ENCODE assay signal across 1 cellular context in the genomic region with DNA sequence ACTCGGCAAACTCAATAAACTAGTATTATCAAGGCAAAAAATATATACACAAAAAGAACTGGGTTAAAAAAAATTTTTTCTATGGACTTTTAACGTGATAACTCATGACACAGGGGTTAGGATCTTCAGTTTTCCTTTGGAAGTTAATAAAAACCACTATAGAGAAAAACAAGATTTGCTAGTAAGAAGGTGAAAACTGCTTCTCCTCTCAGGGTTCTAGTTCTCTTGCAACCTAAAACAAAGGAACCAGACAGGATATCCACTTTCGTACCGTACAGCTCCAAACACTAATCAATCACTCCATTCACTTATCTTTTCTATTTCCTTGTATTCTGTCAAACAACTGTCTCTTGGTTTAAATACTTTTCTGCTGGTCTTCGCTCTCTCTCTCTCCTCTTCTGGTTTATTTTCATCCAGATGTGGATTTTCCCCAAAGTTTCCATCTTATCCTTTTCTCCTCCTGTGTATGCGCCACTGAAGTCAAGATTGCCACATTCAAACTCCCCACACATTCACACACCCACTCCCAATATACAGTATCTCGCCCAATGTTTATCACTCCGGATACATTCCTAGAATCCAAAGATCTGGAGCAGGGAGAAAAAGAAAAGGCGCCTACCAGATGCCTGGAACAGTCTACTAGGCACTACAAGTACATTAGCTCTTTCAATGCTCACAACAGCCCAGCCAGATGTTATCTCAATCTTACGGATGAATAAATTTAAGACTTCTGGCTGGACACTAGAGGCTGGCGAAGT.
TF ChIP-seq lines count a peak whose summit lies in the region.

No MANE protein-coding gene starts in this region.

TF ChIP-seq in IMR-90, 13 proteins besides CTCF, POLR2A, EP300 and RAD21 (continued from another document):
- TF ChIP-seq, protein P1, sequence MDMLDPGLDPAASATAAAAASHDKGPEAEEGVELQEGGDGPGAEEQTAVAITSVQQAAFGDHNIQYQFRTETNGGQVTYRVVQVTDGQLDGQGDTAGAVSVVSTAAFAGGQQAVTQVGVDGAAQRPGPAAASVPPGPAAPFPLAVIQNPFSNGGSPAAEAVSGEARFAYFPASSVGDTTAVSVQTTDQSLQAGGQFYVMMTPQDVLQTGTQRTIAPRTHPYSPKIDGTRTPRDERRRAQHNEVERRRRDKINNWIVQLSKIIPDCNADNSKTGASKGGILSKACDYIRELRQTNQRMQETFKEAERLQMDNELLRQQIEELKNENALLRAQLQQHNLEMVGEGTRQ (IDR thresholded peaks at IDR 0.05; ENCODE audit: low read depth, low read length): no peak
- TF ChIP-seq RFX5 (IDR thresholded peaks at IDR 0.05; ENCODE audit: low read depth, low read length): no peak
- TF ChIP-seq MXI1 (IDR thresholded peaks at IDR 0.05; ENCODE audit: borderline replicate concordance, low read depth, low read length): no peak
- TF ChIP-seq CHD1 (IDR thresholded peaks at IDR 0.05; ENCODE audit: low read depth, low read length): no peak
- TF ChIP-seq RCOR1 (IDR thresholded peaks at IDR 0.05; ENCODE audit: insufficient replicate concordance, low read length): no peak
- TF ChIP-seq CEBPB (IDR thresholded peaks at IDR 0.05; ENCODE audit: low read depth, low read length): no peak
- TF ChIP-seq MAFK (IDR thresholded peaks at IDR 0.05; ENCODE audit: low read depth, low read length): no peak
- no peak for TF ChIP-seq MAZ (IDR thresholded peaks at IDR 0.05; ENCODE audit: borderline replicate concordance, low read depth, low read length)
- TF ChIP-seq FOS (IDR thresholded peaks at IDR 0.05; ENCODE audit: low read depth, low read length): no peak
